In the genomic region with DNA sequence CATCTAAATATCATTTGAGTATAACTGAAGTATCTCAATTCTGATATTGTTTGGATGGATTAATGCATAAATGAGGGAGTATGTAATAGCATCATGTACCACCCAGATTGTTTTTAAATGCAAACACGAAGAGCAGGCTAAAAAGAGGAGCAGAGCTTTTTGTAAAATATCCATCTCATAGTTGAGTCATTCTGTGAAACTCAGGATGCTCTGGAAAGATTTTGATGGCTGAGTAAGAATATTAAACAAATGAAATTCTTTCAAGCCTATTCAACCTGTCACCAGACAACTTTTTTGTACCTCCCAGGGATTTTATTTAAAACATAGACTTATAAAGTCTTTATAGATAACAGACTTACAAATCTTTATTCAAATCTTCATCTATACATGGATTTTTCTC, we compare ENCODE assay signal across 18 cellular contexts.
DNase-seq lines count a peak whose midpoint lies in the region; ATAC-seq and TF ChIP-seq lines count a peak whose summit lies in the region.
"Had no signal": no experiment of that assay in that cellular context is flagged by ENCODE, and none has a peak within 500 bp of the region (broad histone marks: within the 10 kb centered on the region; RNA-seq: fewer than 3 reads in every experiment).

No MANE protein-coding gene starts in this region.

- no peaks in the 10 kb centered on the region for H3K9me3 Mint-ChIP-seq in activated CD8-positive, alpha-beta T cell treated with anti-CD3 and anti-CD28 coated beads for 36 hours
- no peaks in the 10 kb centered on the region for H3K9me3 Mint-ChIP-seq in stimulated activated memory B cell treated with anti-CD40 and anti-IgM and Interleukin-4, amounts not matched to agents 10 μg/mL and 1 μg/mL and 100 μg/mL, for 72 hours
- H3K9me3 Mint-ChIP-seq: IgD-negative memory B cell had no signal

- ATAC-seq in IMR-90 (ENCODE audit: low read depth) = peak; percentile 93
- no peak for ATAC-seq in activated CD8-positive, alpha-beta T cell treated with anti-CD3 and anti-CD28 coated beads for 36 hours
- ATAC-seq in stimulated activated memory B cell treated with anti-CD40 and anti-IgM and Interleukin-4, amounts not matched to agents 10 μg/mL and 1 μg/mL and 100 μg/mL, for 72 hours = no peak

- H3K36me3 ChIP-seq in IMR-90 (ENCODE audit: control insufficient read depth, insufficient read depth, low read length) = no peaks in the 10 kb centered on the region
- no peaks in the 10 kb centered on the region for H3K36me3 ChIP-seq in Karpas-422 (ENCODE audit: insufficient read depth, low read length)
- no peaks in the 10 kb centered on the region for H3K36me3 ChIP-seq in vagina
- H3K36me3 ChIP-seq: HAP-1, SJCRH30 had no signal

- no peak overlapping the region for H3K56ac ChIP-seq in IMR-90 (ENCODE audit: extremely low read depth, insufficient read depth, low read length)

- H3K4me3 Mint-ChIP-seq in activated CD8-positive, alpha-beta T cell treated with anti-CD3 and anti-CD28 coated beads for 36 hours = no peak overlapping the region
- no peak overlapping the region for H3K4me3 Mint-ChIP-seq in stimulated activated memory B cell treated with anti-CD40 and anti-IgM and Interleukin-4, amounts not matched to agents 10 μg/mL and 1 μg/mL and 100 μg/mL, for 72 hours
- H3K4me3 Mint-ChIP-seq: IgD-negative memory B cell had no signal

- no peak overlapping the region for H3K4ac ChIP-seq in IMR-90 (ENCODE audit: low read depth, low read length)

- no peak overlapping the region; a peak in 1 of 4 replicates for H4K8ac ChIP-seq in IMR-90 (ENCODE audit: low read depth in 2 of 2, low read length in 2 of 2)

- H2BK5ac ChIP-seq in IMR-90 (ENCODE audit: low read depth, low read length, poor library complexity, severe bottlenecking) = peak overlapping the region; percentile 63

- TF ChIP-seq CTCF in IMR-90 (conservative IDR thresholded peaks at IDR 0.05; ENCODE audit: low read depth, low read length) (no peak), choroid plexus epithelial cell (conservative IDR thresholded peaks at IDR 0.05; ENCODE audit: low read depth, low read length) (no peak), vagina (IDR thresholded peaks at IDR 0.05) (no peak)
- TF ChIP-seq CTCF in activated CD8-positive, alpha-beta T cell treated with anti-CD3 and anti-CD28 coated beads for 36 hours (IDR thresholded peaks at IDR 0.05) = no peak

- no peaks in the 10 kb centered on the region for H3K9me1 ChIP-seq in IMR-90 (ENCODE audit: insufficient read depth, low read length)

- no peak overlapping the region for H3K27ac Mint-ChIP-seq in activated CD8-positive, alpha-beta T cell treated with anti-CD3 and anti-CD28 coated beads for 36 hours
- no peak overlapping the region for H3K27ac Mint-ChIP-seq in stimulated activated memory B cell treated with anti-CD40 and anti-IgM and Interleukin-4, amounts not matched to agents 10 μg/mL and 1 μg/mL and 100 μg/mL, for 72 hours
- H3K27ac Mint-ChIP-seq: IgD-negative memory B cell had no signal

- no peak overlapping the region for H3K4me2 ChIP-seq in IMR-90 (ENCODE audit: low read depth, low read length)
- H3K4me2 ChIP-seq in Karpas-422 (ENCODE audit: low read depth, low read length, poor library complexity, severe bottlenecking) = no peak overlapping the region

- H4K20me1 ChIP-seq in IMR-90 (ENCODE audit: insufficient read depth, low read length) (no peaks in the 10 kb centered on the region), Karpas-422 (ENCODE audit: insufficient read depth, low read depth, low read length) (no peaks in the 10 kb centered on the region)

- no peak for TF ChIP-seq POLR2A in IMR-90 (IDR thresholded peaks at IDR 0.05; ENCODE audit: low read depth, low read length)
- no peak for TF ChIP-seq POLR2A in vagina (IDR thresholded peaks at IDR 0.05)

- dilution Hi-C loops in IMR-90 (cut with HindIII; ENCODE audit: low sequenced_read_pairs, unreplicated experiment) = no loop called here

- H2AK9ac ChIP-seq in IMR-90 (replicated peaks; ENCODE audit: low read depth, low read length, poor library complexity) = no peak overlapping the region

- H2BK120ac ChIP-seq in IMR-90 (ENCODE audit: low read depth, low read length) = no peak overlapping the region

- intact Hi-C loops in IMR-90 (cut with micrococcal nuclease) (no loop called here), vagina (cut with DNase I) (no loop called here)
- intact Hi-C loops in activated CD8-positive, alpha-beta T cell treated with anti-CD3 and anti-CD28 coated beads for 36 hours (cut with micrococcal nuclease) = no loop called here

- H2BK15ac ChIP-seq in IMR-90 (ENCODE audit: low read depth, low read length) = no peak overlapping the region

- H2BK20ac ChIP-seq in IMR-90 (ENCODE audit: low read depth, low read length) = no peak overlapping the region

- POLR2A ChIA-PET in IMR-90 (lab: Charles Lee; ENCODE audit: unreplicated experiment) = interaction anchor here (0.6 kb wide), 1 partner anchor 1279 kb away, joined by 3 read pairs; no protein-coding TSS in a partner anchor
- POLR2A ChIA-PET in activated CD8-positive, alpha-beta T cell treated with anti-CD3 and anti-CD28 coated beads for 36 hours (lab: Charles Lee) = no interaction called here

- H3K4me1 ChIP-seq in IMR-90 (ENCODE audit: control insufficient read depth, insufficient read depth, low read length) = peaks cover 1% of the 10 kb centered on the region; the same call in 1 of the 2 replicates
- no peaks in the 10 kb centered on the region for H3K4me1 ChIP-seq in Karpas-422 (ENCODE audit: low read length)
- no peaks in the 10 kb centered on the region for H3K4me1 ChIP-seq in vagina
- H3K4me1 ChIP-seq: HAP-1, SJCRH30 had no signal

- H2AK5ac ChIP-seq in IMR-90 (ENCODE audit: low read depth, low read length) = no peak overlapping the region

- in situ Hi-C loops in IMR-90 (cut with MboI; ENCODE audit: low sequenced_read_pairs) = no loop called here

- H3K9ac ChIP-seq in IMR-90 (ENCODE audit: low read depth, low read length) (no peak overlapping the region), Karpas-422 (ENCODE audit: low read length) (no peak overlapping the region)

- no peaks in the 10 kb centered on the region for H3K79me2 ChIP-seq in Karpas-422 (ENCODE audit: low read length)

- no peak overlapping the region for H4K5ac ChIP-seq in IMR-90 (ENCODE audit: low read depth, low read length)

- H3K79me1 ChIP-seq in IMR-90 (ENCODE audit: low read depth in 1 of 2, low read length in 2 of 2) = no peaks in the 10 kb centered on the region

- CTCF ChIA-PET in IMR-90 (lab: Yijun Ruan, JAX) = no interaction called here
- CTCF ChIA-PET in activated CD8-positive, alpha-beta T cell treated with anti-CD3 and anti-CD28 coated beads for 36 hours (lab: Charles Lee) = no interaction called here

- no CpG with 5 or more reads among the region's 1 CpG for WGBS in IMR-90 (ENCODE audit: extremely low coverage in 2 of 2, insufficient read length in 1 of 2), 2 experiments

- no peak overlapping the region for H4K91ac ChIP-seq in IMR-90 (ENCODE audit: insufficient read depth, low read depth, low read length)

- no peaks in the 10 kb centered on the region for H3K27me3 Mint-ChIP-seq in activated CD8-positive, alpha-beta T cell treated with anti-CD3 and anti-CD28 coated beads for 36 hours
- H3K27me3 Mint-ChIP-seq in stimulated activated memory B cell treated with anti-CD40 and anti-IgM and Interleukin-4, amounts not matched to agents 10 μg/mL and 1 μg/mL and 100 μg/mL, for 72 hours = no peaks in the 10 kb centered on the region
- H3K27me3 Mint-ChIP-seq: IgD-negative memory B cell had no signal

- H3K23ac ChIP-seq in IMR-90 (ENCODE audit: low read depth, low read length) = no peak overlapping the region

- H3K14ac ChIP-seq in IMR-90 (replicated peaks; ENCODE audit: low read depth, low read length) = no peak overlapping the region

- H3K18ac ChIP-seq in IMR-90 (ENCODE audit: low read depth, low read length) = no peak overlapping the region

- no peaks in the 10 kb centered on the region for H3K36me3 Mint-ChIP-seq in activated CD8-positive, alpha-beta T cell treated with anti-CD3 and anti-CD28 coated beads for 36 hours (ENCODE audit: low read depth)
- H3K36me3 Mint-ChIP-seq in stimulated activated memory B cell treated with anti-CD40 and anti-IgM and Interleukin-4, amounts not matched to agents 10 μg/mL and 1 μg/mL and 100 μg/mL, for 72 hours = no peaks in the 10 kb centered on the region
- H3K36me3 Mint-ChIP-seq: IgD-negative memory B cell had no signal

- H3K27ac ChIP-seq in IMR-90 (ENCODE audit: insufficient read depth, low read length) = no peak overlapping the region
- no peak overlapping the region for H3K27ac ChIP-seq in Karpas-422 (ENCODE audit: low read length)
- no peak overlapping the region for H3K27ac ChIP-seq in vagina
- H3K27ac ChIP-seq: RWPE1, SJCRH30 had no signal

- H2AFZ ChIP-seq in IMR-90 (replicated peaks; ENCODE audit: low read length, poor library complexity) = no peak overlapping the region
- H2AFZ ChIP-seq in Karpas-422 (ENCODE audit: low read length) = no peak overlapping the region

- H3K27me3 ChIP-seq in IMR-90 (ENCODE audit: control insufficient read depth, insufficient read depth, low read length) = no peaks in the 10 kb centered on the region
- H3K27me3 ChIP-seq in Karpas-422 (ENCODE audit: low read length) = no peaks in the 10 kb centered on the region
- no peaks in the 10 kb centered on the region for H3K27me3 ChIP-seq in vagina
- H3K27me3 ChIP-seq: SJCRH30 had no signal

- H3K4me3 ChIP-seq in IMR-90 (ENCODE audit: insufficient read depth, low read depth, low read length) (no peak overlapping the region), choroid plexus epithelial cell (ENCODE audit: low read depth, low read length) (no peak overlapping the region), Karpas-422 (ENCODE audit: low read length) (no peak overlapping the region), vagina (no peak overlapping the region)
- H3K4me3 ChIP-seq: HAP-1, SJCRH30 had no signal

- no peaks in the 10 kb centered on the region for H3K9me3 ChIP-seq in IMR-90 (ENCODE audit: control insufficient read depth, insufficient read depth, low read length)
- no peaks in the 10 kb centered on the region; the same call in 1 of the 2 replicates for H3K9me3 ChIP-seq in Karpas-422 (ENCODE audit: low read length)
- H3K9me3 ChIP-seq in vagina = no peaks in the 10 kb centered on the region
- H3K9me3 ChIP-seq: HAP-1, SJCRH30 had no signal

- no peaks in the 10 kb centered on the region for H3K9me2 ChIP-seq in Karpas-422 (replicated peaks; ENCODE audit: insufficient read depth, low read length)

- BruUV-seq in IMR-90 (replicated peaks; lab: Mats Ljungman, UMichigan) = no TSS peak

- no peak for TF ChIP-seq RAD21 in IMR-90 (IDR thresholded peaks at IDR 0.05; ENCODE audit: low read length)

- H3K4me1 Mint-ChIP-seq in activated CD8-positive, alpha-beta T cell treated with anti-CD3 and anti-CD28 coated beads for 36 hours (ENCODE audit: low read depth) = no peaks in the 10 kb centered on the region
- H3K4me1 Mint-ChIP-seq in stimulated activated memory B cell treated with anti-CD40 and anti-IgM and Interleukin-4, amounts not matched to agents 10 μg/mL and 1 μg/mL and 100 μg/mL, for 72 hours = no peaks in the 10 kb centered on the region

- DNase-seq in IMR-90 (peak; percentile 84), choroid plexus epithelial cell (ENCODE audit: low read depth) (peak; percentile 17), iris pigment epithelial cell (ENCODE audit: low read depth) (peak; percentile 54), Karpas-422 (no peak), vagina (ENCODE audit: extremely low spot score in 2 of 2) (no peak)
- DNase-seq in activated CD8-positive, alpha-beta T cell treated with anti-CD3 and anti-CD28 coated beads for 36 hours = no peak
- DNase-seq: C1 segment of cervical spinal cord, DMS 273 treated with DMSO at 0.1 percent for 48 hours, MV-4-11, NCI-H1436, NCI-H2081, NCI-H526, OCI-M1, SJCRH30 had no signal

Comparison
In these comparisons a context has a peak if more than half of its experiments do, and no peak if none do; other contexts are left out.
1. DNase-seq: peak in IMR-90 (single experiment), choroid plexus epithelial cell (single experiment) and iris pigment epithelial cell (single experiment); none in activated CD8-positive, alpha-beta T cell treated with anti-CD3 and anti-CD28 coated beads for 36 hours (single experiment), Karpas-422 (single experiment) and vagina (0 of 2).